Comparison of ENCODE assay signal across 8 cellular contexts in genomic region chr14:104138098-104138890, GRCh38. TPM values are rescaled to one million over a fixed set of nuclear protein-coding genes. Genes with fewer than 3 reads are reported as not detected.
A peak's percentile ranks its signal among the peaks of the same experiment; 100 is the strongest.
DNase-seq lines count a peak whose midpoint lies in the region; ATAC-seq and TF ChIP-seq lines count a peak whose summit lies in the region.

Gene KIF26A (plus strand): TSS chr14:104138587. CDS start chr14:104138723, 136 bp downstream.

- peaks cover 83% of the 10 kb centered on the region for H3K27me3 ChIP-seq in SJSA1 (replicated peaks)

- H3K27ac Mint-ChIP-seq in nephron progenitor cell: no peak within 1 kb of the TSS

- no peak for TF ChIP-seq POLR2A in GM18505 (IDR thresholded peaks at IDR 0.05; ENCODE audit: borderline replicate concordance, extremely low read depth, insufficient read depth, insufficient read length)

- H3K9me3 ChIP-seq in SJSA1 (replicated peaks): no peaks in the 10 kb centered on the region; the same call in 1 of the 2 replicates

- peaks cover 12% of the 10 kb centered on the region for H3K4me1 Mint-ChIP-seq in nephron progenitor cell

- H3K4me3 ChIP-seq in SJSA1: peak within 1 kb of the TSS; percentile 3; the same call in 1 of the 2 replicates
- peak within 1 kb of the TSS; percentile 24 for H3K4me3 ChIP-seq in epithelial cell of esophagus (ENCODE audit: low read length)

- peaks cover 10% of the 10 kb centered on the region for H3K4me1 ChIP-seq in SJSA1 (replicated peaks)

- H3K9me3 Mint-ChIP-seq in nephron progenitor cell: no peaks in the 10 kb centered on the region

- H3K36me3 ChIP-seq in SJSA1: no peaks in the 10 kb centered on the region

- peaks cover 69% of the 10 kb centered on the region for H3K27me3 Mint-ChIP-seq in nephron progenitor cell (ENCODE audit: low read depth, poor library complexity)

- H3K27ac ChIP-seq in SJSA1: no peak within 1 kb of the TSS

- peak; percentile 35 for DNase-seq in activated CD4-positive, CD25-positive, alpha-beta regulatory T cell treated with anti-CD3 and anti-CD28 coated beads, Interleukin-2, amount 50 U/mL, for 72 hours
- no peak for DNase-seq in activated CD4-positive, CD25-positive, alpha-beta regulatory T cell (lab: John Stamatoyannopoulos, UW)
- DNase-seq in SJSA1 (ENCODE audit: low read depth in 1 of 2, low spot score in 2 of 2) (peak in 1 of 2 experiments; percentile 6), epithelial cell of esophagus (ENCODE audit: low read depth) (peak; percentile 6), nephron progenitor cell (peak; percentile 81), GM19238 (ENCODE audit: insufficient read length, low spot score) (no peak), NCI-H1930 (lab: John Stamatoyannopoulos, UW) (no peak)

- ATAC-seq in GM18505 (IDR thresholded peaks at IDR 0.05; ENCODE audit: unreplicated experiment): no peak

- H3K36me3 Mint-ChIP-seq in nephron progenitor cell (ENCODE audit: low read depth): no peaks in the 10 kb centered on the region

- peak within 1 kb of the TSS; percentile 69 for H3K4me3 Mint-ChIP-seq in nephron progenitor cell

- no peak for TF ChIP-seq CTCF in epithelial cell of esophagus (IDR thresholded peaks at IDR 0.05; ENCODE audit: insufficient read depth, low read depth, low read length, missing control alignments)
- TF ChIP-seq CTCF in nephron progenitor cell (IDR thresholded peaks at IDR 0.05): no peak

RNA-seq across cellular contexts. Expression of gene KIF26A, which starts in this region (rescaled TPM):
- total RNA-seq in SJSA1 (2014; rRNA removed; shearing (Covaris generic)): 0.05 TPM in 1 of 2 replicates, not detected in the other

Comparison
In these comparisons a context has a peak if more than half of its experiments do, and no peak if none do; other contexts are left out.
1. DNase-seq: peak in activated CD4-positive, CD25-positive, alpha-beta regulatory T cell treated with anti-CD3 and anti-CD28 coated beads, Interleukin-2, amount 50 U/mL, for 72 hours (single experiment), epithelial cell of esophagus (single experiment) and nephron progenitor cell (single experiment); none in activated CD4-positive, CD25-positive, alpha-beta regulatory T cell (0 of 4), GM19238 (single experiment) and NCI-H1930 (0 of 2).